ENCODE assay signal across 15 cellular contexts in genomic region chr1:153968972-153969371, GRCh38. TPM values are rescaled to one million over a fixed set of nuclear protein-coding genes. Genes with fewer than 3 reads are reported as not detected.
DNase-seq lines count a peak whose midpoint lies in the region; ATAC-seq, FAIRE-seq and TF ChIP-seq lines count a peak whose summit lies in the region.
"Had no signal": no experiment of that assay in that cellular context is flagged by ENCODE, and none has a peak within 500 bp of the region (broad histone marks: within the 10 kb centered on the region; RNA-seq: fewer than 3 reads in every experiment).

No MANE protein-coding gene starts in this region.

- no peaks in the 10 kb centered on the region for H3K27me3 Mint-ChIP-seq in endodermal cell (ENCODE audit: insufficient read depth)
- H3K27me3 Mint-ChIP-seq: activated CD4-positive, alpha-beta memory T cell treated with anti-CD3 and anti-CD28 coated beads, Interleukin-2, amount 10 ng/mL, durations not matched to agents 7 days and 5 days had no signal

- H2AFZ ChIP-seq in PC-9 = no peak overlapping the region; the same call in 1 of the 2 replicates

- TF ChIP-seq CTCF in PC-9 (conservative IDR thresholded peaks at IDR 0.05) (no peak), endodermal cell (conservative IDR thresholded peaks at IDR 0.05) (no peak), prostate gland (IDR thresholded peaks at IDR 0.05) (no peak), left ventricle myocardium inferior (IDR thresholded peaks at IDR 0.05; ENCODE audit: borderline replicate concordance) (no peak)

- H3K9ac ChIP-seq in ES-I3 (ENCODE audit: low read depth, low read length) (peak overlapping the region; percentile 71), endodermal cell (ENCODE audit: extremely low read depth, low read length, poor library complexity, severe bottlenecking) (no peak overlapping the region)

- peaks cover 23% of the 10 kb centered on the region for H3K4me1 Mint-ChIP-seq in endodermal cell

- WGBS in endodermal cell (ENCODE audit: insufficient coverage in 1 of 2, insufficient read length in 1 of 2), 2 experiments = 87 to 100% methylated on average over 1 to 2 of the region's 2 CpGs
- 64% methylated on average over 2 of the region's 2 CpGs for WGBS in prostate gland

- H3K36me3 ChIP-seq in ES-I3 (ENCODE audit: insufficient read depth, low read length) (0 out of 2 replicates have a peak, but pooled peaks cover 2% of the 10 kb centered on the region), PC-9 (ENCODE audit: low read depth) (0 out of 2 replicates have a peak, but pooled peaks cover 2% of the 10 kb centered on the region), endodermal cell (ENCODE audit: control insufficient read depth, insufficient read depth, low read length) (peaks cover 10% of the 10 kb centered on the region), prostate gland (no peaks in the 10 kb centered on the region), left ventricle myocardium inferior (peaks cover 10% of the 10 kb centered on the region)
- H3K36me3 ChIP-seq: ovary had no signal

- TF ChIP-seq POLR2A in prostate gland (IDR thresholded peaks at IDR 0.05) = no peak

- H3K27ac ChIP-seq in PC-9 (no peak overlapping the region), endodermal cell (ENCODE audit: low read depth, low read length) (no peak overlapping the region), prostate gland (peak overlapping the region; percentile 97), left ventricle myocardium inferior (replicated peaks) (no peak overlapping the region)
- H3K27ac ChIP-seq: SJCRH30 had no signal

- H3K27ac Mint-ChIP-seq in endodermal cell = no peak overlapping the region
- H3K27ac Mint-ChIP-seq: activated CD4-positive, alpha-beta memory T cell treated with anti-CD3 and anti-CD28 coated beads, Interleukin-2, amount 10 ng/mL, durations not matched to agents 7 days and 5 days had no signal

- H3K79me2 ChIP-seq in PC-9 (ENCODE audit: low read depth) = peaks cover 18% of the 10 kb centered on the region

- POLR2A ChIA-PET in PC-9 (lab: Charles Lee; ENCODE audit: unreplicated experiment) = interaction anchor here (0.6 kb wide), 1 partner anchor 202 kb away, joined by 6 read pairs; no protein-coding TSS in a partner anchor

- peak overlapping the region; percentile 98 for H3K4me2 ChIP-seq in PC-9

- no TSS peak for BruUV-seq in PC-9 (replicated peaks; lab: Mats Ljungman, UMichigan)

- H3F3A ChIP-seq in PC-9 (ENCODE audit: insufficient read depth, low read depth) = peaks cover 55% of the 10 kb centered on the region

- no peak for ATAC-seq in GM18519 (IDR thresholded peaks at IDR 0.05; ENCODE audit: low FRiP score, unreplicated experiment)

- FAIRE-seq in HTR-8/SVneo (lab: Jason Lieb, UNC) = no peak

- DNase-seq in PC-9 (no peak), endodermal cell (no peak), prostate gland (ENCODE audit: low spot score) (no peak), HTR-8/SVneo (ENCODE audit: insufficient read length, low spot score) (no peak), left ventricle myocardium inferior (no peak), DMS153 treated with DMSO at 0.1 percent for 48 hours (lab: John Stamatoyannopoulos, UW; ENCODE audit: unreplicated experiment) (no peak)
- DNase-seq: activated CD4-positive, alpha-beta memory T cell treated with anti-CD3 and anti-CD28 coated beads, Interleukin-2, amount 10 ng/mL, durations not matched to agents 7 days and 5 days; islet precursor cell; MV-4-11; NCI-H524 treated with DMSO at 0.1 percent for 48 hours; SJCRH30; trophoblast cell had no signal

- peak overlapping the region; percentile 90; the same call in 1 of the 2 replicates for H3K4me3 ChIP-seq in PC-9
- H3K4me3 ChIP-seq in endodermal cell (ENCODE audit: low read length) = peak overlapping the region; percentile 97
- H3K4me3 ChIP-seq in prostate gland = peak overlapping the region; percentile 60 to 65
- no peak overlapping the region for H3K4me3 ChIP-seq in left ventricle myocardium inferior

- no peaks in the 10 kb centered on the region for H3K9me3 Mint-ChIP-seq in endodermal cell
- H3K9me3 Mint-ChIP-seq: activated CD4-positive, alpha-beta memory T cell treated with anti-CD3 and anti-CD28 coated beads, Interleukin-2, amount 10 ng/mL, durations not matched to agents 7 days and 5 days had no signal

- no peaks in the 10 kb centered on the region for H4K20me1 ChIP-seq in PC-9 (ENCODE audit: insufficient read depth)

- CTCF ChIA-PET in PC-9 (lab: Charles Lee) = interaction anchor here (0.5 kb wide), 1 partner anchor 406 kb away, joined by 7 read pairs; no protein-coding TSS in a partner anchor

- peaks cover 10% of the 10 kb centered on the region for H3K36me3 Mint-ChIP-seq in endodermal cell (ENCODE audit: low read depth)

- intact Hi-C loops in PC-9 (cut with micrococcal nuclease; ENCODE audit: unreplicated experiment) = loop anchor here (10.0 kb wide), 2 partner anchors 404 to 434 kb away; partner anchors contain the start of genes S100A2 and S100A6
- intact Hi-C loops in prostate gland (cut with DNase I) = no loop called here
- intact Hi-C loops in left ventricle myocardium inferior (cut with micrococcal nuclease) = no loop called here

- H3K9me3 ChIP-seq in ES-I3 (ENCODE audit: control insufficient read depth, insufficient read depth, low read length) (no peaks in the 10 kb centered on the region), PC-9 (ENCODE audit: insufficient read depth, low read depth) (no peaks in the 10 kb centered on the region), endodermal cell (ENCODE audit: control insufficient read depth, low read length) (no peaks in the 10 kb centered on the region), prostate gland (no peaks in the 10 kb centered on the region), left ventricle myocardium inferior (replicated peaks) (no peaks in the 10 kb centered on the region)
- H3K9me3 ChIP-seq: ovary, SJCRH30 had no signal

- H3K27me3 ChIP-seq in PC-9 (ENCODE audit: insufficient read depth, low read depth) (no peaks in the 10 kb centered on the region), endodermal cell (ENCODE audit: control insufficient read depth, insufficient read depth, low read length, poor library complexity, severe bottlenecking) (no peaks in the 10 kb centered on the region), prostate gland (replicated peaks; ENCODE audit: insufficient read depth) (no peaks in the 10 kb centered on the region), left ventricle myocardium inferior (ENCODE audit: low read depth) (no peaks in the 10 kb centered on the region)
- H3K27me3 ChIP-seq: ovary, SJCRH30 had no signal

- H3K9me2 ChIP-seq in PC-9 (ENCODE audit: insufficient read depth) = no peaks in the 10 kb centered on the region

- H3K4me3 Mint-ChIP-seq in endodermal cell = peak overlapping the region; percentile 89
- H3K4me3 Mint-ChIP-seq: activated CD4-positive, alpha-beta memory T cell treated with anti-CD3 and anti-CD28 coated beads, Interleukin-2, amount 10 ng/mL, durations not matched to agents 7 days and 5 days had no signal

- H3K4me1 ChIP-seq in ES-I3 (ENCODE audit: insufficient read depth, low read length) = peaks cover 8% of the 10 kb centered on the region; the same call in 1 of the 2 replicates
- H3K4me1 ChIP-seq in PC-9 (replicated peaks; ENCODE audit: insufficient read depth) = peaks cover 35% of the 10 kb centered on the region
- no peaks in the 10 kb centered on the region for H3K4me1 ChIP-seq in endodermal cell (ENCODE audit: control insufficient read depth, insufficient read depth, low read length)
- peaks cover 4% of the 10 kb centered on the region for H3K4me1 ChIP-seq in prostate gland (replicated peaks)
- peaks cover 38% of the 10 kb centered on the region for H3K4me1 ChIP-seq in left ventricle myocardium inferior
- H3K4me1 ChIP-seq: SJCRH30 had no signal

RNA-seq across cellular contexts. Expression of gene CREB3L4, which starts 1.3 kb away (rescaled TPM):
- total RNA-seq in PC-9 (2021) (23.4 and 25.9 TPM in 2 replicates), endodermal cell (10 to 100 TPM; 15.6 to 23.9 TPM), prostate gland (100 to 1,000 TPM; 109 to 386 TPM), left ventricle myocardium inferior (4.8 TPM)
- 24.4 TPM for polyA plus RNA-seq in endodermal cell (2013, experiment 1 of 2)
- 22.3 TPM for polyA plus RNA-seq in endodermal cell (2013, experiment 2 of 2)

RNA-seq across cellular contexts. Expression of gene SLC39A1, which starts 5.6 kb away (rescaled TPM):
- 141 and 164 TPM in 2 replicates for total RNA-seq in PC-9 (2021)
- total RNA-seq in endodermal cell = 100 to 1,000 TPM; 129 to 154 TPM
- polyA plus RNA-seq in endodermal cell (2013, experiment 1 of 2) = 97.1 TPM
- polyA plus RNA-seq in endodermal cell (2013, experiment 2 of 2) = 96.8 TPM
- 100 to 1,000 TPM in 1 of 2 donors, 10 to 100 TPM in 1; 88.6 to 122 TPM for total RNA-seq in prostate gland
- total RNA-seq in left ventricle myocardium inferior = 39.8 TPM

RNA-seq across cellular contexts. Expression of gene JTB, which starts 8.5 kb away (rescaled TPM):
- 106 and 108 TPM in 2 replicates for total RNA-seq in PC-9 (2021)
- total RNA-seq in endodermal cell = 10 to 100 TPM; 63.6 to 72.8 TPM
- polyA plus RNA-seq in endodermal cell (2013, experiment 1 of 2) = 79.1 TPM
- polyA plus RNA-seq in endodermal cell (2013, experiment 2 of 2) = 74.1 TPM
- 100 to 1,000 TPM; 234 to 404 TPM for total RNA-seq in prostate gland
- total RNA-seq in left ventricle myocardium inferior = 75.8 TPM

RNA-seq across cellular contexts. Expression of gene CRTC2, which starts 10.6 kb away (rescaled TPM):
- total RNA-seq in PC-9 (2021) (44.5 and 63.6 TPM in 2 replicates), endodermal cell (10 to 100 TPM; 35.5 to 40.9 TPM), prostate gland (10 to 100 TPM; 18.5 to 30.2 TPM), left ventricle myocardium inferior (19.7 TPM)
- polyA plus RNA-seq in endodermal cell (2013, experiment 1 of 2) = 34.7 TPM
- 33.7 TPM for polyA plus RNA-seq in endodermal cell (2013, experiment 2 of 2)

RNA-seq across cellular contexts. Expression of gene RAB13, which starts 17.2 kb away (rescaled TPM):
- total RNA-seq in PC-9 (2021) (69.9 and 73.6 TPM in 2 replicates), endodermal cell (10 to 100 TPM; 80.3 to 97.1 TPM), prostate gland (10 to 100 TPM; 49.1 to 49.3 TPM), left ventricle myocardium inferior (59.3 TPM)
- polyA plus RNA-seq in endodermal cell (2013, experiment 1 of 2) = 83.7 TPM
- polyA plus RNA-seq in endodermal cell (2013, experiment 2 of 2) = 82.5 TPM

Comparison
In these comparisons a context has a peak if more than half of its experiments do, and no peak if none do; other contexts are left out.
1. H3K27ac ChIP-seq: peak in prostate gland (2 of 2); none in PC-9 (single experiment), endodermal cell (single experiment) and left ventricle myocardium inferior (single experiment).